In the genomic region with DNA sequence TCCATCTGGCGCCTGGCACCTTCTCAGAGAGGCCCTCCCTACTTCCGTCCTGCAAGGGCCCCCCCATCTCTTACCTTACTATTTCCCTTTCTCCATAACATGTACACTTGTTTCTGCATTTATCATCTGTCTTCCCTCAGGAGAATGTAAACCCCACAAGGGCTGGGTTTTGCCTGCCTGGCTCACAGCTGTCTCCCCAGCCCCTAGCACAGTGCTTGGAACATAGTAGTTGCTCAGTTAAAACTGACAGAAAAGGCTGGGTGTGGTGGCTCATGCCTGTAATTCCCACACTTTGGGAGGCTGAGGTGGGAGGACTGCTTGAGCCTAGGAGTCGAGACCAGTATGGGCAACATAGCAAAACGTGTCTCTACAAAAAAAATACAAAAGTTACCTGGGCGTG, we compare ENCODE assay signal across 2 cellular contexts.
A peak's percentile ranks its signal among the peaks of the same experiment; 100 is the strongest.
TF ChIP-seq lines count a peak whose summit lies in the region.

No MANE protein-coding gene starts in this region.

TF ChIP-seq in HepG2, 621 proteins besides CTCF, POLR2A, EP300 and RAD21:
- TF ChIP-seq PAF1 (CRISPR knock-in tag; IDR thresholded peaks at IDR 0.05), result no peak
- TF ChIP-seq ZMYM3 (CRISPR knock-in tag; IDR thresholded peaks at IDR 0.05), result peak; percentile 43; the same call in 1 of the 2 replicates

TF ChIP-seq in K562, 482 proteins besides CTCF, POLR2A, EP300 and RAD21:
- TF ChIP-seq, protein P1, sequence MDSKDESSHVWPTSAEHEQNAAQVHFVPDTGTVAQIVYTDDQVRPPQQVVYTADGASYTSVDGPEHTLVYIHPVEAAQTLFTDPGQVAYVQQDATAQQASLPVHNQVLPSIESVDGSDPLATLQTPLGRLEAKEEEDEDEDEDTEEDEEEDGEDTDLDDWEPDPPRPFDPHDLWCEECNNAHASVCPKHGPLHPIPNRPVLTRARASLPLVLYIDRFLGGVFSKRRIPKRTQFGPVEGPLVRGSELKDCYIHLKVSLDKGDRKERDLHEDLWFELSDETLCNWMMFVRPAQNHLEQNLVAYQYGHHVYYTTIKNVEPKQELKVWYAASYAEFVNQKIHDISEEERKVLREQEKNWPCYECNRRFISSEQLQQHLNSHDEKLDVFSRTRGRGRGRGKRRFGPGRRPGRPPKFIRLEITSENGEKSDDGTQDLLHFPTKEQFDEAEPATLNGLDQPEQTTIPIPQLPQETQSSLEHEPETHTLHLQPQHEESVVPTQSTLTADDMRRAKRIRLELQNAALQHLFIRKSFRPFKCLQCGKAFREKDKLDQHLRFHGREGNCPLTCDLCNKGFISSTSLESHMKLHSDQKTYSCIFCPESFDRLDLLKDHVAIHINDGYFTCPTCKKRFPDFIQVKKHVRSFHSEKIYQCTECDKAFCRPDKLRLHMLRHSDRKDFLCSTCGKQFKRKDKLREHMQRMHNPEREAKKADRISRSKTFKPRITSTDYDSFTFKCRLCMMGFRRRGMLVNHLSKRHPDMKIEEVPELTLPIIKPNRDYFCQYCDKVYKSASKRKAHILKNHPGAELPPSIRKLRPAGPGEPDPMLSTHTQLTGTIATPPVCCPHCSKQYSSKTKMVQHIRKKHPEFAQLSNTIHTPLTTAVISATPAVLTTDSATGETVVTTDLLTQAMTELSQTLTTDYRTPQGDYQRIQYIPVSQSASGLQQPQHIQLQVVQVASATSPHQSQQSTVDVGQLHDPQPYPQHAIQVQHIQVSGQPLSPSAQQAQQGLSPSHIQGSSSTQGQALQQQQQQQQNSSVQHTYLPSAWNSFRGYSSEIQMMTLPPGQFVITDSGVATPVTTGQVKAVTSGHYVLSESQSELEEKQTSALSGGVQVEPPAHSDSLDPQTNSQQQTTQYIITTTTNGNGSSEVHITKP (IDR thresholded peaks at IDR 0.05; ENCODE audit: partially characterized antibody), result peak; percentile 25
- no peak for TF ChIP-seq RUNX1 (IDR thresholded peaks at IDR 0.05; ENCODE audit: low read depth)
- TF ChIP-seq, protein P2, sequence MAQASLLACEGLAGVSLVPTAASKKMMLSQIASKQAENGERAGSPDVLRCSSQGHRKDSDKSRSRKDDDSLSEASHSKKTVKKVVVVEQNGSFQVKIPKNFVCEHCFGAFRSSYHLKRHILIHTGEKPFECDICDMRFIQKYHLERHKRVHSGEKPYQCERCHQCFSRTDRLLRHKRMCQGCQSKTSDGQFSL (CRISPR knock-in tag; IDR thresholded peaks at IDR 0.05), result peak; percentile 58; the same call in 1 of the 2 replicates
- TF ChIP-seq, protein P2 (tag; IDR thresholded peaks at IDR 0.05), result no peak
